8 cellular contexts compared by ENCODE assay signal in genomic region chr12:70049596-70050360, GRCh38.
A peak's percentile ranks its signal among the peaks of the same experiment; 100 is the strongest.
DNase-seq lines count a peak whose midpoint lies in the region; ATAC-seq, FAIRE-seq and TF ChIP-seq lines count a peak whose summit lies in the region.

No MANE protein-coding gene starts in this region.

- H3K9me3 ChIP-seq in GM12878 (replicated peaks; ENCODE audit: control insufficient read depth, insufficient read depth, low read length) (no peaks in the 10 kb centered on the region), transverse colon (no peaks in the 10 kb centered on the region)

- peak; percentile 94 for ATAC-seq in GM19463 (IDR thresholded peaks at IDR 0.05; ENCODE audit: unreplicated experiment)
- peak; percentile 97 for ATAC-seq in HG03442 (IDR thresholded peaks at IDR 0.05; ENCODE audit: unreplicated experiment)
- ATAC-seq in GM12878 = peak; percentile 95

- H3K27me3 ChIP-seq in GM12878 (replicated peaks in 1 of 2; ENCODE audit: control insufficient read depth in 2 of 2, insufficient read depth in 2 of 2, low read length in 1 of 2) = no peaks in the 10 kb centered on the region; a peak in 1 of 4 replicates
- H3K27me3 ChIP-seq in transverse colon = no peaks in the 10 kb centered on the region

- H3K79me2 ChIP-seq in GM12878 (ENCODE audit: control insufficient read depth, insufficient read depth, low read length) = no peaks in the 10 kb centered on the region

- FAIRE-seq in GM12878 (lab: Jason Lieb, UNC) = peak; percentile 78

- SMC1A ChIA-PET in GM12878 (lab: Charles Lee; ENCODE audit: uncharacterized antibody, unreplicated experiment) = interaction anchor here (0.8 to 1.2 kb wide), 3 partner anchors 9 to 639 kb away, joined by 3 to 4 read pairs (median 3); no protein-coding TSS in a partner anchor

- no peaks in the 10 kb centered on the region for H4K20me1 ChIP-seq in GM12878 (ENCODE audit: control insufficient read depth, insufficient read depth)

- BruUV-seq in GM12878 (replicated peaks; lab: Mats Ljungman, UMichigan) = no TSS peak

- no peaks in the 10 kb centered on the region for H3K36me3 ChIP-seq in GM12878 (ENCODE audit: control insufficient read depth in 2 of 2, insufficient read depth in 2 of 2, low read length in 1 of 2)
- no peaks in the 10 kb centered on the region for H3K36me3 ChIP-seq in transverse colon

- DNase-seq in DMS53 treated with DMSO at 0.1 percent for 48 hours (lab: John Stamatoyannopoulos, UW; ENCODE audit: unreplicated experiment) (peak; percentile 72), GM12878 (ENCODE audit: low read depth, low spot score) (peak; percentile 68), transverse colon (peak; percentile 14), HuH-7 (ENCODE audit: low spot score) (no peak), globus pallidus (ENCODE audit: low spot score) (no peak), NCI-H1694 (lab: John Stamatoyannopoulos, UW) (no peak)

- H3K4me1 ChIP-seq in GM12878 (ENCODE audit: control insufficient read depth, insufficient read depth, low read length) = peaks cover 21% of the 10 kb centered on the region
- peaks cover 0 to 53% (median 23%) of the 10 kb centered on the region in 4 donors for H3K4me1 ChIP-seq in transverse colon

- CTCF ChIA-PET in GM12878 (lab: Yijun Ruan, JAX) = interaction anchor here (0.5 to 2.2 kb wide), 3 partner anchors 20 to 149 kb away, joined by 3 to 8 read pairs (median 3); no protein-coding TSS in a partner anchor

- H2AFZ ChIP-seq in GM12878 (ENCODE audit: control insufficient read depth, low read depth, low read length) = no peak overlapping the region

- WGBS in GM12878 (ENCODE audit: insufficient coverage, insufficient replicate concordance, low lambda C conversion rate, missing lambda C conversion rate) = 24% methylated on average over 5 of the region's 5 CpGs
- WGBS in transverse colon (ENCODE audit: low coverage in 1 of 2), 2 donors = 31 to 57% methylated on average over 2 to 5 of the region's 5 CpGs

- no peak for TF ChIP-seq POLR2A in GM12878 (IDR thresholded peaks at IDR 0.05; ENCODE audit: low read depth, low read length)
- TF ChIP-seq POLR2A in transverse colon (IDR thresholded peaks at IDR 0.05) = no peak

- POLR2A ChIA-PET in GM12878 (lab: Charles Lee) = no interaction called here

- TF ChIP-seq EP300 in GM12878 (IDR thresholded peaks at IDR 0.05; ENCODE audit: borderline replicate concordance in 1 of 2, control insufficient read depth in 1 of 2, low read depth in 2 of 2, low read length in 2 of 2) = peak; percentile 87 to 90; a peak in 3 of 4 replicates
- TF ChIP-seq EP300 in transverse colon (IDR thresholded peaks at IDR 0.05; ENCODE audit: low read depth) = no peak

- no peak overlapping the region for H3K9ac ChIP-seq in GM12878 (ENCODE audit: control insufficient read depth, insufficient read depth, low read length)

- RAD21 ChIA-PET in GM12878 (lab: Charles Lee; ENCODE audit: unreplicated experiment) = interaction anchor here (0.8 kb wide), 1 partner anchor 148 kb away, joined by 3 read pairs; no protein-coding TSS in a partner anchor

- TF ChIP-seq RAD21 in GM12878 (IDR thresholded peaks at IDR 0.05; ENCODE audit: insufficient read depth, low read depth, low read length) = no peak

- TF ChIP-seq CTCF in GM12878 (IDR thresholded peaks at IDR 0.05 in 2 of 3, conservative IDR thresholded peaks at IDR 0.05 in 1 of 3; ENCODE audit: control insufficient read depth in 2 of 3, extremely low read depth in 1 of 3, insufficient read depth in 1 of 3, low read depth in 3 of 3, low read length in 3 of 3) = no peak
- TF ChIP-seq CTCF in transverse colon (IDR thresholded peaks at IDR 0.05) = no peak

- 0 out of 2 replicates have a peak overlapping the region, but pooled peaks have one; percentile 5 for H3K4me2 ChIP-seq in GM12878 (ENCODE audit: control insufficient read depth, insufficient read depth)

- H3K4me3 ChIP-seq in GM12878 (no peak overlapping the region), transverse colon (no peak overlapping the region)

- intact Hi-C loops in GM12878 (cut with micrococcal nuclease; ENCODE audit: unreplicated experiment) = loop anchor here (2.0 kb wide), 1 partner anchor 149 kb away; no protein-coding TSS in a partner anchor
- intact Hi-C loops in transverse colon (cut with DNase I; ENCODE audit: low total_unique reads) = no loop called here

- H3K27ac ChIP-seq in GM12878 (ENCODE audit: control insufficient read depth, insufficient read depth) = no peak overlapping the region
- H3K27ac ChIP-seq in transverse colon = peak overlapping the region; percentile 60 to 75 (median 70)

- in situ Hi-C loops in GM12878 (cut with MboI) = no loop called here
- in situ Hi-C loops in transverse colon (cut with MboI; ENCODE audit: low pct_ligation_motif_present in 1 of 4, low pct_unique_long_range_greater_than_20kb in 1 of 4, low sequenced_read_pairs in 3 of 4) = no loop called here

TF ChIP-seq in GM12878, 131 proteins besides CTCF, POLR2A, EP300 and RAD21 (continues in another document):
- no peak for TF ChIP-seq SUPT20H (IDR thresholded peaks at IDR 0.05; ENCODE audit: borderline replicate concordance, control insufficient read depth, low read depth, low read length)
- TF ChIP-seq CREB1 (IDR thresholded peaks at IDR 0.05; ENCODE audit: low read depth) = peak; percentile 17; the same call in 1 of the 2 replicates
- TF ChIP-seq NR2F1 (conservative IDR thresholded peaks at IDR 0.05) = peak; percentile 69
- peak; percentile 71; the same call in 1 of the 2 replicates for TF ChIP-seq CHD2 (IDR thresholded peaks at IDR 0.05; ENCODE audit: borderline replicate concordance, low read depth, low read length)
- no peak for TF ChIP-seq HDAC2 (IDR thresholded peaks at IDR 0.05)
- TF ChIP-seq RUNX3 (IDR thresholded peaks at IDR 0.05; ENCODE audit: low read length) = peak; percentile 64
- peak; percentile 75; the same call in 1 of the 2 replicates for TF ChIP-seq PAX5 (IDR thresholded peaks at IDR 0.05; ENCODE audit: borderline replicate concordance, low read depth, low read length)
- peak; percentile 63; the same call in 1 of the 2 replicates for TF ChIP-seq SPI1 (IDR thresholded peaks at IDR 0.05; ENCODE audit: borderline replicate concordance, insufficient read depth, low read depth, low read length)
- TF ChIP-seq ZBTB33 (IDR thresholded peaks at IDR 0.05) = no peak
- no peak for TF ChIP-seq RELA (IDR thresholded peaks at IDR 0.05; ENCODE audit: borderline replicate concordance, partially characterized antibody)
- TF ChIP-seq POLR2AphosphoS2 (IDR thresholded peaks at IDR 0.05; ENCODE audit: low read depth, low read length) = no peak
- TF ChIP-seq, protein P1, sequence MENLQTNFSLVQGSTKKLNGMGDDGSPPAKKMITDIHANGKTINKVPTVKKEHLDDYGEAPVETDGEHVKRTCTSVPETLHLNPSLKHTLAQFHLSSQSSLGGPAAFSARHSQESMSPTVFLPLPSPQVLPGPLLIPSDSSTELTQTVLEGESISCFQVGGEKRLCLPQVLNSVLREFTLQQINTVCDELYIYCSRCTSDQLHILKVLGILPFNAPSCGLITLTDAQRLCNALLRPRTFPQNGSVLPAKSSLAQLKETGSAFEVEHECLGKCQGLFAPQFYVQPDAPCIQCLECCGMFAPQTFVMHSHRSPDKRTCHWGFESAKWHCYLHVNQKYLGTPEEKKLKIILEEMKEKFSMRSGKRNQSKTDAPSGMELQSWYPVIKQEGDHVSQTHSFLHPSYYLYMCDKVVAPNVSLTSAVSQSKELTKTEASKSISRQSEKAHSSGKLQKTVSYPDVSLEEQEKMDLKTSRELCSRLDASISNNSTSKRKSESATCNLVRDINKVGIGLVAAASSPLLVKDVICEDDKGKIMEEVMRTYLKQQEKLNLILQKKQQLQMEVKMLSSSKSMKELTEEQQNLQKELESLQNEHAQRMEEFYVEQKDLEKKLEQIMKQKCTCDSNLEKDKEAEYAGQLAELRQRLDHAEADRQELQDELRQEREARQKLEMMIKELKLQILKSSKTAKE (IDR thresholded peaks at IDR 0.05; ENCODE audit: low read depth, poor library complexity, severe bottlenecking) = peak; percentile 94
- peak; percentile 95 for TF ChIP-seq MEF2B (IDR thresholded peaks at IDR 0.05; ENCODE audit: partially characterized antibody, poor library complexity, severe bottlenecking)
- peak; percentile 60 for TF ChIP-seq SMAD1 (IDR thresholded peaks at IDR 0.05; ENCODE audit: low read depth, partially characterized antibody)
- peak in 1 of 2 experiments; percentile 30; a peak in 1 of 3 replicates for TF ChIP-seq EGR1 (IDR thresholded peaks at IDR 0.05; ENCODE audit: borderline replicate concordance in 1 of 2, low read depth in 2 of 2, low read length in 2 of 2)
- TF ChIP-seq ZNF274 (IDR thresholded peaks at IDR 0.05; ENCODE audit: insufficient read depth, insufficient read length) = no peak
- peak; percentile 21 to 66; a peak in 3 of 4 replicates for TF ChIP-seq BHLHE40 (IDR thresholded peaks at IDR 0.05; ENCODE audit: borderline replicate concordance in 1 of 2, low read depth in 2 of 2, low read length in 1 of 2)
- peak; percentile 78; the same call in 1 of the 2 replicates for TF ChIP-seq NBN (IDR thresholded peaks at IDR 0.05)
- TF ChIP-seq ATF2 (IDR thresholded peaks at IDR 0.05; ENCODE audit: low read length) = peak; percentile 57

Comparison
In these comparisons a context has a peak if more than half of its experiments do, and no peak if none do; other contexts are left out.
1. DNase-seq: peak in DMS53 treated with DMSO at 0.1 percent for 48 hours (single experiment), GM12878 (single experiment) and transverse colon (single experiment); none in HuH-7 (single experiment), globus pallidus (single experiment) and NCI-H1694 (single experiment).
2. Peak in every context shown above with its lines, with median percentiles within 50 percentile points of each other: ATAC-seq.